17 cellular contexts compared by ENCODE assay signal in genomic region chr4:176271749-176272148, GRCh38. TPM values are rescaled to one million over a fixed set of nuclear protein-coding genes. Genes with fewer than 3 reads are reported as not detected.
DNase-seq lines count a peak whose midpoint lies in the region; FAIRE-seq lines count a peak whose summit lies in the region.
"Had no signal": no experiment of that assay in that cellular context is flagged by ENCODE, and none has a peak within 500 bp of the region (broad histone marks: within the 10 kb centered on the region; RNA-seq: fewer than 3 reads in every experiment).

No MANE protein-coding gene starts in this region.

- peaks cover 0 to 2% (median 0%) of the 10 kb centered on the region in 6 donors for H3K9me3 Mint-ChIP-seq in immature natural killer cell
- H3K9me3 Mint-ChIP-seq: activated T-helper 2 cell treated with anti-CD3 and anti-CD28 coated beads, Interferon-gamma antibody, Interleukin-2, Interleukin-4, amounts not matched to agents 10 μg/mL and 5 μg/mL and 100 μg/mL, durations not matched to agents 14 hours and 24 hours and 36 hours; stimulated activated naive CD8-positive, alpha-beta T cell treated with anti-CD3 and anti-CD28 coated beads, Interleukin-15, amount 100 ng/mL, for 72 hours had no signal

- H3K36me3 Mint-ChIP-seq in immature natural killer cell, result no peaks in the 10 kb centered on the region

- no peak overlapping the region for H3K27ac Mint-ChIP-seq in immature natural killer cell
- H3K27ac Mint-ChIP-seq: activated T-helper 2 cell treated with anti-CD3 and anti-CD28 coated beads, Interferon-gamma antibody, Interleukin-2, Interleukin-4, amounts not matched to agents 10 μg/mL and 5 μg/mL and 100 μg/mL, durations not matched to agents 14 hours and 24 hours and 36 hours; stimulated activated naive CD8-positive, alpha-beta T cell treated with anti-CD3 and anti-CD28 coated beads, Interleukin-15, amount 100 ng/mL, for 72 hours had no signal

- FAIRE-seq in RCC 7860 (lab: Jason Lieb, UNC), result no peak

- H3K4me3 Mint-ChIP-seq in immature natural killer cell, result no peak overlapping the region
- H3K4me3 Mint-ChIP-seq: stimulated activated naive CD8-positive, alpha-beta T cell treated with anti-CD3 and anti-CD28 coated beads, Interleukin-15, amount 100 ng/mL, for 72 hours had no signal

- no peaks in the 10 kb centered on the region for H3K4me1 Mint-ChIP-seq in immature natural killer cell
- H3K4me1 Mint-ChIP-seq: stimulated activated naive CD8-positive, alpha-beta T cell treated with anti-CD3 and anti-CD28 coated beads, Interleukin-15, amount 100 ng/mL, for 72 hours had no signal

- DNase-seq in EH (ENCODE audit: low read depth), result peak; percentile 52
- DNase-seq in RCC 7860 (ENCODE audit: low spot score), result peak; percentile 42
- peak; percentile 58 for DNase-seq in fibroblast of gingiva (ENCODE audit: low read depth)
- DNase-seq in renal cortical epithelial cell (ENCODE audit: low read depth), result peak; percentile 68
- DNase-seq in immature natural killer cell, result no peak
- DNase-seq in NCI-H2171 treated with DMSO at 0.1 percent for 48 hours (lab: John Stamatoyannopoulos, UW), result no peak
- DNase-seq in activated effector memory CD4-positive, alpha-beta T cell treated with Interleukin-2 at 50 U/mL for 16 hours, result no peak
- no peak for DNase-seq in NCI-H1417 treated with DMSO at 0.1 percent for 48 hours (lab: John Stamatoyannopoulos, UW)
- DNase-seq: activated CD4-positive, alpha-beta T cell treated with anti-CD3 and anti-CD28 coated beads for 4 hours; adrenal gland; effector memory CD4-positive, alpha-beta T cell; KG1; NCI-H1092; retina; stimulated activated naive CD8-positive, alpha-beta T cell treated with anti-CD3 and anti-CD28 coated beads, Interleukin-15, amount 100 ng/mL, for 72 hours; upper lobe of right lung had no signal

- peaks cover 0 to 3% (median 0%) of the 10 kb centered on the region in 3 donors for H3K27me3 Mint-ChIP-seq in immature natural killer cell (ENCODE audit: low read depth in 3 of 3)
- H3K27me3 Mint-ChIP-seq: stimulated activated naive CD8-positive, alpha-beta T cell treated with anti-CD3 and anti-CD28 coated beads, Interleukin-15, amount 100 ng/mL, for 72 hours had no signal

RNA-seq across cellular contexts. Expression of gene ASB5, which starts 2.7 kb away (rescaled TPM):
- 0.50 and 0.69 TPM in 2 replicates for total RNA-seq in renal cortical epithelial cell
- polyA plus RNA-seq in immature natural killer cell, result not detected
- total RNA-seq: activated T-helper 2 cell treated with anti-CD3 and anti-CD28 coated beads, Interferon-gamma antibody, Interleukin-2, Interleukin-4, amounts not matched to agents 10 μg/mL and 5 μg/mL and 100 μg/mL, durations not matched to agents 14 hours and 24 hours and 36 hours; upper lobe of right lung had no signal

RNA-seq across cellular contexts. Expression of gene SPCS3, which starts 48.0 kb away (rescaled TPM):
- total RNA-seq in renal cortical epithelial cell, result 107 and 170 TPM in 2 replicates
- 100 to 1,000 TPM in 1 of 3 donors, 10 to 100 TPM in 2; 56.6 to 117 (median 98.4) TPM for polyA plus RNA-seq in immature natural killer cell

Comparison
In these comparisons a context has a peak if more than half of its experiments do, and no peak if none do; other contexts are left out.
1. DNase-seq: peak in EH (single experiment), RCC 7860 (single experiment), fibroblast of gingiva (single experiment) and renal cortical epithelial cell (single experiment); none in immature natural killer cell (0 of 3), NCI-H2171 treated with DMSO at 0.1 percent for 48 hours (single experiment), activated effector memory CD4-positive, alpha-beta T cell treated with Interleukin-2 at 50 U/mL for 16 hours (single experiment) and NCI-H1417 treated with DMSO at 0.1 percent for 48 hours (single experiment).